9 cellular contexts compared by ENCODE assay signal in genomic region chr1:230772457-230773395, GRCh38. TPM values are rescaled to one million over a fixed set of nuclear protein-coding genes. Genes with fewer than 3 reads are reported as not detected.
A peak's percentile ranks its signal among the peaks of the same experiment; 100 is the strongest.
DNase-seq lines count a peak whose midpoint lies in the region; ATAC-seq and TF ChIP-seq lines count a peak whose summit lies in the region.
"Had no signal": no experiment of that assay in that cellular context is flagged by ENCODE, and none has a peak within 500 bp of the region (broad histone marks: within the 10 kb centered on the region; RNA-seq: fewer than 3 reads in every experiment).

No MANE protein-coding gene starts in this region.

- H3K27ac ChIP-seq in dorsolateral prefrontal cortex (peak overlapping the region in 54 of 59 donors; percentile 1 to 84 (median 63)), mesendoderm (ENCODE audit: low read depth, low read length) (no peak overlapping the region)
- H3K27ac ChIP-seq in CD8-positive, alpha-beta T cell (ENCODE audit: low read depth, low read length) = no peak overlapping the region
- H3K27ac ChIP-seq in CD4-positive, alpha-beta T cell (ENCODE audit: low read depth, low read length) = no peak overlapping the region
- H3K27ac ChIP-seq: KMS-11 had no signal

- POLR2A ChIA-PET in CD8-positive, alpha-beta T cell (lab: Charles Lee) = interaction anchor here (0.8 kb wide), 1 partner anchor 9 kb away, joined by 3 read pairs; no protein-coding TSS in a partner anchor
- POLR2A ChIA-PET in CD4-positive, alpha-beta T cell (lab: Charles Lee) = no interaction called here

- H2BK15ac ChIP-seq in mesendoderm (replicated peaks; ENCODE audit: low read depth) = no peak overlapping the region

- H2BK120ac ChIP-seq in mesendoderm (ENCODE audit: low read depth, low read length) = no peak overlapping the region

- H3K36me3 ChIP-seq in GM06990 (ENCODE audit: control insufficient read depth, insufficient read depth, low read length) (no peaks in the 10 kb centered on the region), mesendoderm (ENCODE audit: control insufficient read depth, insufficient read depth, low read length) (no peaks in the 10 kb centered on the region)
- H3K36me3 ChIP-seq in CD8-positive, alpha-beta T cell (ENCODE audit: insufficient read depth, low read length) = no peaks in the 10 kb centered on the region

- no peak overlapping the region for H3K4me3 Mint-ChIP-seq in CD8-positive, alpha-beta T cell
- no peak overlapping the region for H3K4me3 Mint-ChIP-seq in CD4-positive, alpha-beta T cell

- H3K4me1 ChIP-seq in mesendoderm (ENCODE audit: control insufficient read depth, low read depth, low read length) = no peaks in the 10 kb centered on the region
- H3K4me1 ChIP-seq in CD8-positive, alpha-beta T cell (ENCODE audit: insufficient read depth, low read length) = no peaks in the 10 kb centered on the region

- no peaks in the 10 kb centered on the region for H3K36me3 Mint-ChIP-seq in CD8-positive, alpha-beta T cell
- H3K36me3 Mint-ChIP-seq in CD4-positive, alpha-beta T cell (ENCODE audit: low read depth) = no peaks in the 10 kb centered on the region

- no peak overlapping the region for H3K27ac Mint-ChIP-seq in CD8-positive, alpha-beta T cell
- no peak overlapping the region for H3K27ac Mint-ChIP-seq in CD4-positive, alpha-beta T cell

- H3K4me3 ChIP-seq in GM06990 (replicated peaks; ENCODE audit: low read depth, low read length) = no peak overlapping the region
- H3K4me3 ChIP-seq in dorsolateral prefrontal cortex = peak overlapping the region in 53 of 59 donors; percentile 4 to 66 (median 41)
- no peak overlapping the region for H3K4me3 ChIP-seq in mesendoderm (ENCODE audit: low read length)
- H3K4me3 ChIP-seq in CD8-positive, alpha-beta T cell (ENCODE audit: low read depth, low read length) = no peak overlapping the region

- H2BK5ac ChIP-seq in mesendoderm (ENCODE audit: low read length) = no peak overlapping the region

- peaks cover 2% of the 10 kb centered on the region for H3K4me1 Mint-ChIP-seq in CD8-positive, alpha-beta T cell (ENCODE audit: low read depth)
- H3K4me1 Mint-ChIP-seq in CD4-positive, alpha-beta T cell (ENCODE audit: low read depth) = no peaks in the 10 kb centered on the region

- no peak overlapping the region for H4K5ac ChIP-seq in mesendoderm (ENCODE audit: low read length)

- DNase-seq in GM06990 (ENCODE audit: extremely low read depth, insufficient read length) (no peak), NCI-H526 treated with DMSO at 0.1 percent for 48 hours (lab: John Stamatoyannopoulos, UW) (peak; percentile 6), dorsolateral prefrontal cortex (peak; percentile 59 to 85 (median 79)), mesendoderm (peak; percentile 79), DMS153 (lab: John Stamatoyannopoulos, UW) (no peak)
- no peak for DNase-seq in stimulated activated CD4-positive, alpha-beta T cell treated with anti-CD3 and anti-CD28 coated beads, Interleukin-2, amount 100 ng/mL, for 24 hours
- DNase-seq in CD8-positive, alpha-beta T cell = no peak
- no peak for DNase-seq in CD4-positive, alpha-beta T cell

- no peak for ATAC-seq in CD8-positive, alpha-beta T cell
- ATAC-seq in CD4-positive, alpha-beta T cell (ENCODE audit: poor library complexity) = no peak

- intact Hi-C loops in dorsolateral prefrontal cortex (cut with DNase I) = loop anchor here (1.0 to 10.0 kb wide), 5 partner anchors 75 to 408 kb away; partner anchors contain the start of genes COG2 (in 2 of the 2) and PGBD5 (in 2 of the 2)
- intact Hi-C loops in CD8-positive, alpha-beta T cell (cut with DNase I, micrococcal nuclease) = no loop called here
- intact Hi-C loops in CD4-positive, alpha-beta T cell (cut with DNase I, micrococcal nuclease) = no loop called here

- no peaks in the 10 kb centered on the region for H3K9me3 Mint-ChIP-seq in CD8-positive, alpha-beta T cell
- H3K9me3 Mint-ChIP-seq in CD4-positive, alpha-beta T cell = no peaks in the 10 kb centered on the region

- no peaks in the 10 kb centered on the region for H3K27me3 ChIP-seq in GM06990 (replicated peaks; ENCODE audit: control insufficient read depth, insufficient read depth, low read length)
- no peaks in the 10 kb centered on the region for H3K27me3 ChIP-seq in dorsolateral prefrontal cortex
- no peaks in the 10 kb centered on the region for H3K27me3 ChIP-seq in mesendoderm (ENCODE audit: insufficient read depth, low read length, poor library complexity)
- no peaks in the 10 kb centered on the region for H3K27me3 ChIP-seq in CD8-positive, alpha-beta T cell (ENCODE audit: insufficient read depth, low read length)
- no peaks in the 10 kb centered on the region for H3K27me3 ChIP-seq in CD4-positive, alpha-beta T cell (ENCODE audit: control insufficient read depth, insufficient read depth, low read length)

- H4K8ac ChIP-seq in mesendoderm (ENCODE audit: low read depth, low read length) = no peak overlapping the region

- peaks cover 5% of the 10 kb centered on the region for H3K27me3 Mint-ChIP-seq in CD8-positive, alpha-beta T cell (ENCODE audit: low read depth)
- no peaks in the 10 kb centered on the region for H3K27me3 Mint-ChIP-seq in CD4-positive, alpha-beta T cell

- no peak overlapping the region for H2AK5ac ChIP-seq in mesendoderm (ENCODE audit: low read length)

- H3K23ac ChIP-seq in mesendoderm (ENCODE audit: low read length) = no peak overlapping the region

- H3K79me1 ChIP-seq in mesendoderm (ENCODE audit: low read length) = no peaks in the 10 kb centered on the region

- no peak overlapping the region for H3K56ac ChIP-seq in mesendoderm (ENCODE audit: low read length)

- H3K79me2 ChIP-seq in mesendoderm (ENCODE audit: control insufficient read depth, insufficient read depth, low read length) = no peaks in the 10 kb centered on the region

- H3K4ac ChIP-seq in mesendoderm (ENCODE audit: low read depth, low read length) = no peak overlapping the region

- no peak overlapping the region for H3K18ac ChIP-seq in mesendoderm (ENCODE audit: low read length)

- no peak overlapping the region for H3K4me2 ChIP-seq in mesendoderm (ENCODE audit: low read length)
- H3K4me2 ChIP-seq: KMS-11 had no signal

- no peak overlapping the region for H3K9ac ChIP-seq in mesendoderm (ENCODE audit: low read length)
- H3K9ac ChIP-seq: KMS-11 had no signal

- CTCF ChIA-PET in CD8-positive, alpha-beta T cell (lab: Charles Lee) = no interaction called here
- CTCF ChIA-PET in CD4-positive, alpha-beta T cell (lab: Charles Lee) = no interaction called here

- peak; percentile 38 for TF ChIP-seq CTCF in GM06990 (IDR thresholded peaks at IDR 0.05; ENCODE audit: insufficient read depth, low read length, poor library complexity, severe bottlenecking)
- peak; percentile 40 to 94 (median 86) for TF ChIP-seq CTCF in dorsolateral prefrontal cortex (IDR thresholded peaks at IDR 0.05 in 54 of 56, conservative IDR thresholded peaks at IDR 0.05 in 2 of 56; ENCODE audit: low read depth in 1 of 56, partially characterized antibody in 56 of 56)
- no peak for TF ChIP-seq CTCF in CD8-positive, alpha-beta T cell (IDR thresholded peaks at IDR 0.05)
- TF ChIP-seq CTCF in CD4-positive, alpha-beta T cell (IDR thresholded peaks at IDR 0.05) = no peak

- no peaks in the 10 kb centered on the region for H3K9me3 ChIP-seq in CD8-positive, alpha-beta T cell (ENCODE audit: low read length)
- H3K9me3 ChIP-seq in CD4-positive, alpha-beta T cell (ENCODE audit: control insufficient read depth, low read length) = no peaks in the 10 kb centered on the region

- no CpG with 5 or more reads among the region's 14 CpGs for WGBS in mesendoderm (ENCODE audit: extremely low coverage, insufficient coverage, low lambda C conversion rate)

RNA-seq across cellular contexts. Expression of gene CAPN9, which starts 25.5 kb away (rescaled TPM):
- total RNA-seq in dorsolateral prefrontal cortex = 1 to 10 TPM in 71 of 120 experiments, under 1 TPM in 43, not detected in 6; 0.22 to 5.4 (median 1.3) TPM
- 0.32 TPM for polyA plus RNA-seq in mesendoderm (2013, experiment 1 of 2)
- polyA plus RNA-seq in mesendoderm (2013, experiment 2 of 2) = 0.22 TPM
- total RNA-seq in CD8-positive, alpha-beta T cell = not detected
- not detected for total RNA-seq in CD4-positive, alpha-beta T cell

RNA-seq across cellular contexts. Expression of gene AGT, which starts 58.8 kb away (rescaled TPM):
- 100 to 1,000 TPM in 114 of 120 experiments, 10 to 100 TPM in 6; 75.7 to 327 (median 176) TPM for total RNA-seq in dorsolateral prefrontal cortex
- polyA plus RNA-seq in mesendoderm (2013, experiment 1 of 2) = 0.01 TPM
- polyA plus RNA-seq in mesendoderm (2013, experiment 2 of 2) = 0.03 TPM
- total RNA-seq in CD8-positive, alpha-beta T cell = not detected
- not detected for total RNA-seq in CD4-positive, alpha-beta T cell

Comparison
In these comparisons a context has a peak if more than half of its experiments do, and no peak if none do; other contexts are left out.
1. DNase-seq: peak in NCI-H526 treated with DMSO at 0.1 percent for 48 hours (single experiment), dorsolateral prefrontal cortex (10 of 10) and mesendoderm (single experiment); none in GM06990 (single experiment), DMS153 (single experiment), stimulated activated CD4-positive, alpha-beta T cell treated with anti-CD3 and anti-CD28 coated beads, Interleukin-2, amount 100 ng/mL, for 24 hours (0 of 2), CD8-positive, alpha-beta T cell (0 of 7) and CD4-positive, alpha-beta T cell (0 of 10).
2. H3K4me3 ChIP-seq: peak in dorsolateral prefrontal cortex (53 of 59); none in GM06990 (single experiment), mesendoderm (single experiment) and CD8-positive, alpha-beta T cell (single experiment).
3. CTCF ChIP-seq: peak in GM06990 (single experiment) and dorsolateral prefrontal cortex (56 of 56); none in CD8-positive, alpha-beta T cell (single experiment) and CD4-positive, alpha-beta T cell (single experiment).
4. H3K27ac ChIP-seq: peak in dorsolateral prefrontal cortex (54 of 59); none in mesendoderm (single experiment), CD8-positive, alpha-beta T cell (single experiment) and CD4-positive, alpha-beta T cell (single experiment).
5. RNA of gene AGT, which starts 58.8 kb away (total RNA-seq): 75.7 to 327 TPM in dorsolateral prefrontal cortex; not detected in CD8-positive, alpha-beta T cell and not detected in CD4-positive, alpha-beta T cell; every median in the first group is over 10 times any median in the second.
6. intact Hi-C loops: an anchor here in dorsolateral prefrontal cortex (1.0 to 10.0 kb wide); none called in CD8-positive, alpha-beta T cell and CD4-positive, alpha-beta T cell.